Comparison of ENCODE assay signal across 20 cellular contexts in genomic region chr12:41564816-41565215, GRCh38.
"Had no signal": no experiment of that assay in that cellular context is flagged by ENCODE, and none has a peak within 500 bp of the region (broad histone marks: within the 10 kb centered on the region; RNA-seq: fewer than 3 reads in every experiment).

No MANE protein-coding gene starts in this region.

- H3K9me3 ChIP-seq: left lung, tibial artery had no signal

- DNase-seq: activated B cell treated with CpG ODN at 0.5 μM for 24 hours; activated CD4-positive, alpha-beta memory T cell treated with anti-CD3 and anti-CD28 coated beads for 36 hours; activated CD4-positive, alpha-beta T cell treated with anti-CD3 and anti-CD28 coated beads for 4 hours; activated naive CD4-positive, alpha-beta T cell; activated naive CD8-positive, alpha-beta T cell treated with anti-CD3 and anti-CD28 coated beads for 36 hours; activated T-cell treated with anti-CD3 and anti-CD28 coated beads for 4 hours; amniotic stem cell; caudate nucleus; dorsolateral prefrontal cortex; head of caudate nucleus; left lung; nephron progenitor cell; occipital lobe; retina; stimulated activated CD4-positive, alpha-beta T cell treated with anti-CD3 and anti-CD28 coated beads, Interleukin-12 subunit alpha, Interleukin-12 subunit beta, amount 100 ng/mL, for 4 hours; stimulated activated CD4-positive, alpha-beta T cell treated with anti-CD3 and anti-CD28 coated beads, Interleukin-1b, Interleukin-23, amount 100 ng/mL, for 48 hours; stimulated activated naive CD8-positive, alpha-beta T cell treated with anti-CD3 and anti-CD28 coated beads, Interleukin-15, Interleukin-2, amounts not matched to agents 100 U/mL and 50 U/mL, for 24 hours; substantia nigra; tibial artery had no signal

- H3K4me3 Mint-ChIP-seq: activated B cell treated with CpG ODN at 0.5 μM for 24 hours; activated CD4-positive, alpha-beta memory T cell treated with anti-CD3 and anti-CD28 coated beads for 36 hours; activated naive CD8-positive, alpha-beta T cell treated with anti-CD3 and anti-CD28 coated beads for 36 hours; activated T-helper 17 cell treated with anti-CD3 and anti-CD28 coated beads, Interleukin-2, amount 50 U/mL, for 72 hours; nephron progenitor cell had no signal

- H3K27ac Mint-ChIP-seq: activated B cell treated with CpG ODN at 0.5 μM for 24 hours; activated CD4-positive, alpha-beta memory T cell treated with anti-CD3 and anti-CD28 coated beads for 36 hours; activated naive CD8-positive, alpha-beta T cell treated with anti-CD3 and anti-CD28 coated beads for 36 hours; activated T-helper 17 cell treated with anti-CD3 and anti-CD28 coated beads, Interleukin-2, amount 50 U/mL, for 72 hours; nephron progenitor cell had no signal

- H3K27me3 ChIP-seq: dorsolateral prefrontal cortex, left lung, tibial artery had no signal

- H3K9me3 Mint-ChIP-seq: activated B cell treated with CpG ODN at 0.5 μM for 24 hours; activated CD4-positive, alpha-beta memory T cell treated with anti-CD3 and anti-CD28 coated beads for 36 hours; activated naive CD8-positive, alpha-beta T cell treated with anti-CD3 and anti-CD28 coated beads for 36 hours; activated T-helper 17 cell treated with anti-CD3 and anti-CD28 coated beads, Interleukin-2, amount 50 U/mL, for 72 hours; nephron progenitor cell had no signal

- H3K4me3 ChIP-seq: dorsolateral prefrontal cortex, left lung, tibial artery had no signal

- ATAC-seq: activated T-helper 17 cell treated with anti-CD3 and anti-CD28 coated beads, Interleukin-2, amount 50 U/mL, for 72 hours; left lung; stimulated activated naive CD8-positive, alpha-beta T cell treated with anti-CD3 and anti-CD28 coated beads, Interleukin-15, Interleukin-2, amounts not matched to agents 100 U/mL and 50 U/mL, for 24 hours had no signal

- H3K36me3 Mint-ChIP-seq: activated CD4-positive, alpha-beta memory T cell treated with anti-CD3 and anti-CD28 coated beads for 36 hours; activated naive CD8-positive, alpha-beta T cell treated with anti-CD3 and anti-CD28 coated beads for 36 hours had no signal

- H3K36me3 ChIP-seq: left lung had no signal

- H3K4me1 Mint-ChIP-seq: activated B cell treated with CpG ODN at 0.5 μM for 24 hours; activated naive CD8-positive, alpha-beta T cell treated with anti-CD3 and anti-CD28 coated beads for 36 hours; activated T-helper 17 cell treated with anti-CD3 and anti-CD28 coated beads, Interleukin-2, amount 50 U/mL, for 72 hours had no signal

- H3K27me3 Mint-ChIP-seq: activated B cell treated with CpG ODN at 0.5 μM for 24 hours; activated CD4-positive, alpha-beta memory T cell treated with anti-CD3 and anti-CD28 coated beads for 36 hours; activated naive CD8-positive, alpha-beta T cell treated with anti-CD3 and anti-CD28 coated beads for 36 hours had no signal

- H3K4me1 ChIP-seq: left lung, tibial artery had no signal

- H3K27ac ChIP-seq: dorsolateral prefrontal cortex, left lung, tibial artery had no signal
